Comparison of ENCODE assay signal across 8 cellular contexts in the genomic region with DNA sequence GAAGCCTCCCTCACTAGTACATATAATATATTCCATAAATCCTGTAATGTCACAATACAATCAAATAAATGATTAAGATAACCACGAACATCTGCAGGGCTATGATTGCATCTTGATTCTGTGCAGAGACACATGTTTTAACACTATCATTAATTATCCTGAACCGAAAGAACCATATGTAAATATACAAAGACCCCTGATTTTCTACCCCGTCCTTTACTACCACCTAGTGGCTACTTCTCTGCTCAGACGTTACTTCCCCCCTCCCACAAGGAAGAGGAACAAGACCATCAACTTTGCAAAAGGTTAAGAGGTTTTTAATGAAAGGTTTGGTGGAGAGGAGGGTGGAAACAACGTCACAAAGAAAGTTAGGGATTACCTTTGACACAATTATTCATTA.
A peak's percentile ranks its signal among the peaks of the same experiment; 100 is the strongest.
DNase-seq lines count a peak whose midpoint lies in the region; ATAC-seq, FAIRE-seq and TF ChIP-seq lines count a peak whose summit lies in the region.

No MANE protein-coding gene starts in this region.

- H3K9me3 ChIP-seq in IMR-90 (ENCODE audit: control insufficient read depth, insufficient read depth, low read length), result no peaks in the 10 kb centered on the region
- H3K9me3 ChIP-seq in astrocyte (ENCODE audit: insufficient read depth, low read depth, low read length), result no peaks in the 10 kb centered on the region
- no peaks in the 10 kb centered on the region for H3K9me3 ChIP-seq in upper lobe of left lung

- WGBS in IMR-90 (ENCODE audit: extremely low coverage in 2 of 2, insufficient read length in 1 of 2), 2 experiments, result no CpG with 5 or more reads among the region's 5 CpGs
- 4 to 7% methylated on average over 5 of the region's 5 CpGs for WGBS in upper lobe of left lung, 2 donors

- in situ Hi-C loops in IMR-90 (cut with MboI; ENCODE audit: low sequenced_read_pairs), result no loop called here

- POLR2A ChIA-PET in IMR-90 (lab: Charles Lee; ENCODE audit: unreplicated experiment), result no interaction called here

- no peaks in the 10 kb centered on the region for H3K79me1 ChIP-seq in IMR-90 (ENCODE audit: low read depth in 1 of 2, low read length in 2 of 2)

- no peak overlapping the region for H3K56ac ChIP-seq in IMR-90 (ENCODE audit: extremely low read depth, insufficient read depth, low read length)

- TF ChIP-seq POLR2A in IMR-90 (IDR thresholded peaks at IDR 0.05; ENCODE audit: low read depth, low read length), result no peak
- no peak for TF ChIP-seq POLR2A in upper lobe of left lung (IDR thresholded peaks at IDR 0.05)

- no peak overlapping the region for H3K27ac Mint-ChIP-seq in astrocyte (ENCODE audit: unreplicated experiment)
- H3K27ac Mint-ChIP-seq in nephron, result no peak overlapping the region

- 0 out of 2 replicates have a peak, but pooled peaks have one; percentile 21 for ATAC-seq in IMR-90 (ENCODE audit: low read depth)
- no peak for ATAC-seq in upper lobe of left lung (ENCODE audit: low FRiP score in 2 of 2)
- no peak for ATAC-seq in esophagus mucosa

- no TSS peak for BruUV-seq in IMR-90 (replicated peaks; lab: Mats Ljungman, UMichigan)

- intact Hi-C loops in IMR-90 (cut with micrococcal nuclease), result loop anchor here (1.0 to 10.0 kb wide), 3 partner anchors 79 to 233 kb away; no protein-coding TSS in a partner anchor

- H3K79me2 ChIP-seq in astrocyte (ENCODE audit: insufficient read depth, low read length), result no peaks in the 10 kb centered on the region

- no peak for TF ChIP-seq EP300 in upper lobe of left lung (IDR thresholded peaks at IDR 0.05)

- H3K27me3 ChIP-seq in IMR-90 (ENCODE audit: control insufficient read depth, insufficient read depth, low read length) (peaks cover 6% of the 10 kb centered on the region; the same call in 1 of the 2 replicates), astrocyte (ENCODE audit: insufficient read depth, low read length) (no peaks in the 10 kb centered on the region), upper lobe of left lung (no peaks in the 10 kb centered on the region)

- H3K27ac ChIP-seq in IMR-90 (ENCODE audit: insufficient read depth, low read length), result no peak overlapping the region; the same call in 1 of the 2 replicates
- H3K27ac ChIP-seq in astrocyte (ENCODE audit: low read depth, low read length), result no peak overlapping the region
- no peak overlapping the region for H3K27ac ChIP-seq in upper lobe of left lung

- no peak overlapping the region for H2AK9ac ChIP-seq in IMR-90 (replicated peaks; ENCODE audit: low read depth, low read length, poor library complexity)

- H3K27me3 Mint-ChIP-seq in astrocyte (ENCODE audit: low read depth, unreplicated experiment) (no peaks in the 10 kb centered on the region), nephron (ENCODE audit: low read depth) (no peaks in the 10 kb centered on the region)

- H2BK120ac ChIP-seq in IMR-90 (ENCODE audit: low read depth, low read length), result peak overlapping the region; percentile 35; the same call in 1 of the 2 replicates

- no peak overlapping the region for H4K5ac ChIP-seq in IMR-90 (ENCODE audit: low read depth, low read length)

- no peak overlapping the region for H3K18ac ChIP-seq in IMR-90 (ENCODE audit: low read depth, low read length)

- no peak overlapping the region for H3K14ac ChIP-seq in IMR-90 (replicated peaks; ENCODE audit: low read depth, low read length)

- H3K4me3 Mint-ChIP-seq in astrocyte (ENCODE audit: unreplicated experiment), result no peak overlapping the region
- H3K4me3 Mint-ChIP-seq in nephron, result no peak overlapping the region

- H3K36me3 Mint-ChIP-seq in astrocyte (ENCODE audit: low read depth, unreplicated experiment), result no peaks in the 10 kb centered on the region
- no peaks in the 10 kb centered on the region for H3K36me3 Mint-ChIP-seq in nephron (ENCODE audit: low read depth)

- no peak overlapping the region for H2BK5ac ChIP-seq in IMR-90 (ENCODE audit: low read depth, low read length, poor library complexity, severe bottlenecking)

- H3K4ac ChIP-seq in IMR-90 (ENCODE audit: low read depth, low read length), result no peak overlapping the region

- peak; percentile 38 for TF ChIP-seq RAD21 in IMR-90 (IDR thresholded peaks at IDR 0.05; ENCODE audit: low read length)

- H4K20me1 ChIP-seq in IMR-90 (ENCODE audit: insufficient read depth, low read length) (no peaks in the 10 kb centered on the region), astrocyte (ENCODE audit: insufficient read depth, low read length) (no peaks in the 10 kb centered on the region)

- no peak overlapping the region for H2BK15ac ChIP-seq in IMR-90 (ENCODE audit: low read depth, low read length)

- no peak overlapping the region for H3K23ac ChIP-seq in IMR-90 (ENCODE audit: low read depth, low read length)

- peaks cover 6% of the 10 kb centered on the region for H3K9me1 ChIP-seq in IMR-90 (ENCODE audit: insufficient read depth, low read length)

- H3K36me3 ChIP-seq in IMR-90 (ENCODE audit: control insufficient read depth, insufficient read depth, low read length) (no peaks in the 10 kb centered on the region), astrocyte (ENCODE audit: insufficient read depth, low read length) (no peaks in the 10 kb centered on the region), upper lobe of left lung (no peaks in the 10 kb centered on the region)

- H3K9me3 Mint-ChIP-seq in astrocyte (ENCODE audit: unreplicated experiment) (no peaks in the 10 kb centered on the region), nephron (no peaks in the 10 kb centered on the region)

- CTCF ChIA-PET in IMR-90 (lab: Yijun Ruan, JAX), result interaction anchor here (0.6 to 2.1 kb wide), 3 partner anchors 80 to 233 kb away, joined by 3 to 9 read pairs (median 4); no protein-coding TSS in a partner anchor

- dilution Hi-C loops in IMR-90 (cut with HindIII; ENCODE audit: low sequenced_read_pairs, unreplicated experiment), result no loop called here

- H4K8ac ChIP-seq in IMR-90 (ENCODE audit: low read depth in 2 of 2, low read length in 2 of 2), result no peak overlapping the region

- no peak overlapping the region for H2AK5ac ChIP-seq in IMR-90 (ENCODE audit: low read depth, low read length)

- H3K4me1 Mint-ChIP-seq in astrocyte (ENCODE audit: low read depth, unreplicated experiment), result peaks cover 7% of the 10 kb centered on the region
- H3K4me1 Mint-ChIP-seq in nephron, result peaks cover 29% of the 10 kb centered on the region

- TF ChIP-seq CTCF in GM12873 (IDR thresholded peaks at IDR 0.05; ENCODE audit: insufficient read depth, low read depth, low read length, missing control alignments) (peak; percentile 39), IMR-90 (conservative IDR thresholded peaks at IDR 0.05; ENCODE audit: low read depth, low read length) (peak; percentile 44; the same call in 1 of the 2 replicates), astrocyte (IDR thresholded peaks at IDR 0.05; ENCODE audit: insufficient read depth, low read depth, low read length) (peak; percentile 33), nephron (IDR thresholded peaks at IDR 0.05; ENCODE audit: unreplicated experiment in 3 of 3) (peak; percentile 59 to 68 (median 68)), upper lobe of left lung (IDR thresholded peaks at IDR 0.05) (peak in 2 of 6 experiments; percentile 9 to 41)

- DNase-seq in IMR-90, result peak; percentile 7
- DNase-seq in astrocyte (ENCODE audit: low read depth), result peak; percentile 4
- DNase-seq in upper lobe of left lung, result no peak
- no peak for DNase-seq in NCI-H1930 (lab: John Stamatoyannopoulos, UW)
- no peak for DNase-seq in germinal center (ENCODE audit: low spot score)

- H4K91ac ChIP-seq in IMR-90 (ENCODE audit: insufficient read depth, low read depth, low read length), result no peak overlapping the region

- FAIRE-seq in astrocyte (lab: Jason Lieb, UNC), result peak; percentile 55

- H2AFZ ChIP-seq in IMR-90 (replicated peaks; ENCODE audit: low read length, poor library complexity), result no peak overlapping the region
- no peak overlapping the region for H2AFZ ChIP-seq in astrocyte (ENCODE audit: low read depth, low read length)

- H2BK20ac ChIP-seq in IMR-90 (ENCODE audit: low read depth, low read length), result peak overlapping the region; percentile 48; the same call in 1 of the 2 replicates

- no peak overlapping the region for H3K9ac ChIP-seq in IMR-90 (ENCODE audit: low read depth, low read length)
- no peak overlapping the region for H3K9ac ChIP-seq in astrocyte (ENCODE audit: low read length)

- H3K4me1 ChIP-seq in IMR-90 (ENCODE audit: control insufficient read depth, insufficient read depth, low read length) (peaks cover 10% of the 10 kb centered on the region), astrocyte (ENCODE audit: insufficient read depth, low read length) (peaks cover 20% of the 10 kb centered on the region), upper lobe of left lung (peaks cover 0 to 12% (median 0%) of the 10 kb centered on the region in 4 donors)

- no peak overlapping the region for H3K4me3 ChIP-seq in IMR-90 (ENCODE audit: insufficient read depth, low read depth, low read length)
- no peak overlapping the region for H3K4me3 ChIP-seq in astrocyte (ENCODE audit: insufficient read depth, low read depth, low read length)
- no peak overlapping the region for H3K4me3 ChIP-seq in upper lobe of left lung

- H3K4me2 ChIP-seq in IMR-90 (ENCODE audit: low read depth, low read length) (no peak overlapping the region), astrocyte (ENCODE audit: low read length) (no peak overlapping the region)

TF ChIP-seq in IMR-90, 13 proteins besides CTCF, POLR2A, EP300 and RAD21 (continues in another document):
- TF ChIP-seq CHD1 (IDR thresholded peaks at IDR 0.05; ENCODE audit: low read depth, low read length) (no peak), MXI1 (IDR thresholded peaks at IDR 0.05; ENCODE audit: borderline replicate concordance, low read depth, low read length) (no peak), MAZ (IDR thresholded peaks at IDR 0.05; ENCODE audit: borderline replicate concordance, low read depth, low read length) (no peak), RFX5 (IDR thresholded peaks at IDR 0.05; ENCODE audit: low read depth, low read length) (no peak), MAFK (IDR thresholded peaks at IDR 0.05; ENCODE audit: low read depth, low read length) (no peak), SMC3 (IDR thresholded peaks at IDR 0.05; ENCODE audit: low read depth, low read length) (no peak; the same call in 1 of the 2 replicates), FOS (IDR thresholded peaks at IDR 0.05; ENCODE audit: low read depth, low read length) (no peak), NFE2L2 (IDR thresholded peaks at IDR 0.05; ENCODE audit: low read depth, low read length) (no peak), BHLHE40 (IDR thresholded peaks at IDR 0.05; ENCODE audit: low read depth, low read length) (no peak)
- TF ChIP-seq, protein P1, sequence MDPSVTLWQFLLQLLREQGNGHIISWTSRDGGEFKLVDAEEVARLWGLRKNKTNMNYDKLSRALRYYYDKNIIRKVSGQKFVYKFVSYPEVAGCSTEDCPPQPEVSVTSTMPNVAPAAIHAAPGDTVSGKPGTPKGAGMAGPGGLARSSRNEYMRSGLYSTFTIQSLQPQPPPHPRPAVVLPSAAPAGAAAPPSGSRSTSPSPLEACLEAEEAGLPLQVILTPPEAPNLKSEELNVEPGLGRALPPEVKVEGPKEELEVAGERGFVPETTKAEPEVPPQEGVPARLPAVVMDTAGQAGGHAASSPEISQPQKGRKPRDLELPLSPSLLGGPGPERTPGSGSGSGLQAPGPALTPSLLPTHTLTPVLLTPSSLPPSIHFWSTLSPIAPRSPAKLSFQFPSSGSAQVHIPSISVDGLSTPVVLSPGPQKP (IDR thresholded peaks at IDR 0.05; ENCODE audit: borderline replicate concordance, low read depth, low read length), result no peak

Comparison
In these comparisons a context has a peak if more than half of its experiments do, and no peak if none do; other contexts are left out.
1. DNase-seq: peak in IMR-90 (single experiment) and astrocyte (single experiment); none in upper lobe of left lung (0 of 2), NCI-H1930 (0 of 2) and germinal center (single experiment).